Comparison of ENCODE assay signal across 8 cellular contexts in genomic region chr11:40292636-40293585, GRCh38.
DNase-seq lines count a peak whose midpoint lies in the region; ATAC-seq and TF ChIP-seq lines count a peak whose summit lies in the region.

No MANE protein-coding gene starts in this region.

- ATAC-seq in HG02759 (IDR thresholded peaks at IDR 0.05; ENCODE audit: unreplicated experiment), result no peak

- H3K4me3 Mint-ChIP-seq in glutamatergic neuron (ENCODE audit: unreplicated experiment) (peak overlapping the region; percentile 88), progenitor cell of endocrine pancreas (ENCODE audit: low read depth) (peak overlapping the region; percentile 84)

- H3F3A ChIP-seq in SK-N-SH (replicated peaks; ENCODE audit: insufficient read depth), result no peaks in the 10 kb centered on the region

- H3K27me3 Mint-ChIP-seq in glutamatergic neuron (ENCODE audit: unreplicated experiment), result peaks cover 8% of the 10 kb centered on the region
- peaks cover 30% of the 10 kb centered on the region for H3K27me3 Mint-ChIP-seq in progenitor cell of endocrine pancreas

- TF ChIP-seq CTCF in SK-N-SH (IDR thresholded peaks at IDR 0.05) (no peak), glutamatergic neuron (IDR thresholded peaks at IDR 0.05; ENCODE audit: partially characterized antibody, unreplicated experiment) (no peak), progenitor cell of endocrine pancreas (IDR thresholded peaks at IDR 0.05; ENCODE audit: unreplicated experiment) (no peak)

- H2AFZ ChIP-seq in SK-N-SH (ENCODE audit: low read depth), result peak overlapping the region; percentile 99

- H3K27me3 ChIP-seq in SK-N-SH (ENCODE audit: insufficient read depth), result no peaks in the 10 kb centered on the region

- H3K36me3 ChIP-seq in SK-N-SH (replicated peaks in 1 of 2; ENCODE audit: control insufficient read depth in 1 of 2, insufficient read depth in 2 of 2, low read length in 1 of 2), result no peaks in the 10 kb centered on the region

- no peak for TF ChIP-seq RAD21 in SK-N-SH (IDR thresholded peaks at IDR 0.05; ENCODE audit: low read length)

- peak overlapping the region; percentile 58 to 97 for H3K4me3 ChIP-seq in SK-N-SH (ENCODE audit: low read depth in 2 of 2, low read length in 1 of 2)

- H3K4me1 ChIP-seq in SK-N-SH (ENCODE audit: control insufficient read depth in 1 of 2, insufficient read depth in 2 of 2, low read depth in 1 of 2, low read length in 1 of 2), result peaks cover 7 to 17% of the 10 kb centered on the region in 2 experiments; a peak in 3 of 4 replicates

- H3K36me3 Mint-ChIP-seq in glutamatergic neuron (ENCODE audit: unreplicated experiment) (no peaks in the 10 kb centered on the region), progenitor cell of endocrine pancreas (ENCODE audit: insufficient read depth) (no peaks in the 10 kb centered on the region)

- H3K9me3 Mint-ChIP-seq in glutamatergic neuron (ENCODE audit: unreplicated experiment) (no peaks in the 10 kb centered on the region), progenitor cell of endocrine pancreas (ENCODE audit: low read depth) (no peaks in the 10 kb centered on the region)

- peak overlapping the region; percentile 60; the same call in 1 of the 2 replicates for H3K9ac ChIP-seq in SK-N-SH

- peak overlapping the region; percentile 89 for H3K4me2 ChIP-seq in SK-N-SH

- DNase-seq in GM03348 (ENCODE audit: low spot score), result peak; percentile 11
- peak; percentile 47 for DNase-seq in SK-N-SH
- DNase-seq in glutamatergic neuron, result peak; percentile 33
- peak; percentile 11 for DNase-seq in progenitor cell of endocrine pancreas (ENCODE audit: low spot score, unreplicated experiment)
- DNase-seq in NCI-H1436 (lab: John Stamatoyannopoulos, UW), result no peak
- no peak for DNase-seq in NCI-H748 treated with DMSO at 0.1 percent for 48 hours (lab: John Stamatoyannopoulos, UW)
- DNase-seq in activated CD4-positive, alpha-beta T cell treated with anti-CD3 and anti-CD28 coated beads for 48 hours, result no peak

- no peaks in the 10 kb centered on the region for H4K20me1 ChIP-seq in SK-N-SH (ENCODE audit: insufficient read depth)

- no peak overlapping the region; a peak in 2 of 4 replicates for H3K27ac ChIP-seq in SK-N-SH (ENCODE audit: low read depth in 2 of 2, low read length in 1 of 2)

- H3K79me2 ChIP-seq in SK-N-SH (ENCODE audit: insufficient read depth), result no peaks in the 10 kb centered on the region

- TF ChIP-seq EP300 in SK-N-SH (IDR thresholded peaks at IDR 0.05; ENCODE audit: borderline replicate concordance in 1 of 2, low read depth in 1 of 2, low read length in 1 of 2), result no peak

- POLR2A ChIA-PET in SK-N-SH (lab: Yijun Ruan, JAX), result no interaction called here

- 3% methylated on average over 40 of the region's 40 CpGs for WGBS in SK-N-SH (ENCODE audit: low lambda C conversion rate)

- H3K27ac Mint-ChIP-seq in glutamatergic neuron (ENCODE audit: unreplicated experiment) (peak overlapping the region; percentile 89), progenitor cell of endocrine pancreas (peak overlapping the region; percentile 79)

- CTCF ChIA-PET in SK-N-SH (lab: Yijun Ruan, JAX), result interaction anchor here (0.6 to 6.6 kb wide), 38 partner anchors 10 to 1988 kb away, joined by 3 to 107 read pairs (median 4); no protein-coding TSS in a partner anchor

- H3K4me1 Mint-ChIP-seq in glutamatergic neuron (ENCODE audit: low read depth, unreplicated experiment) (peaks cover 8% of the 10 kb centered on the region), progenitor cell of endocrine pancreas (ENCODE audit: low read depth) (peaks cover 11% of the 10 kb centered on the region)

- H3K9me2 ChIP-seq in SK-N-SH, result no peaks in the 10 kb centered on the region

- H3K9me3 ChIP-seq in SK-N-SH, result no peaks in the 10 kb centered on the region

TF ChIP-seq in SK-N-SH, 30 proteins besides CTCF, POLR2A, EP300 and RAD21:
- TF ChIP-seq, protein P1, sequence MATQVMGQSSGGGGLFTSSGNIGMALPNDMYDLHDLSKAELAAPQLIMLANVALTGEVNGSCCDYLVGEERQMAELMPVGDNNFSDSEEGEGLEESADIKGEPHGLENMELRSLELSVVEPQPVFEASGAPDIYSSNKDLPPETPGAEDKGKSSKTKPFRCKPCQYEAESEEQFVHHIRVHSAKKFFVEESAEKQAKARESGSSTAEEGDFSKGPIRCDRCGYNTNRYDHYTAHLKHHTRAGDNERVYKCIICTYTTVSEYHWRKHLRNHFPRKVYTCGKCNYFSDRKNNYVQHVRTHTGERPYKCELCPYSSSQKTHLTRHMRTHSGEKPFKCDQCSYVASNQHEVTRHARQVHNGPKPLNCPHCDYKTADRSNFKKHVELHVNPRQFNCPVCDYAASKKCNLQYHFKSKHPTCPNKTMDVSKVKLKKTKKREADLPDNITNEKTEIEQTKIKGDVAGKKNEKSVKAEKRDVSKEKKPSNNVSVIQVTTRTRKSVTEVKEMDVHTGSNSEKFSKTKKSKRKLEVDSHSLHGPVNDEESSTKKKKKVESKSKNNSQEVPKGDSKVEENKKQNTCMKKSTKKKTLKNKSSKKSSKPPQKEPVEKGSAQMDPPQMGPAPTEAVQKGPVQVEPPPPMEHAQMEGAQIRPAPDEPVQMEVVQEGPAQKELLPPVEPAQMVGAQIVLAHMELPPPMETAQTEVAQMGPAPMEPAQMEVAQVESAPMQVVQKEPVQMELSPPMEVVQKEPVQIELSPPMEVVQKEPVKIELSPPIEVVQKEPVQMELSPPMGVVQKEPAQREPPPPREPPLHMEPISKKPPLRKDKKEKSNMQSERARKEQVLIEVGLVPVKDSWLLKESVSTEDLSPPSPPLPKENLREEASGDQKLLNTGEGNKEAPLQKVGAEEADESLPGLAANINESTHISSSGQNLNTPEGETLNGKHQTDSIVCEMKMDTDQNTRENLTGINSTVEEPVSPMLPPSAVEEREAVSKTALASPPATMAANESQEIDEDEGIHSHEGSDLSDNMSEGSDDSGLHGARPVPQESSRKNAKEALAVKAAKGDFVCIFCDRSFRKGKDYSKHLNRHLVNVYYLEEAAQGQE (IDR thresholded peaks at IDR 0.05; ENCODE audit: low read depth, low read length), result no peak
- TF ChIP-seq, protein P2, sequence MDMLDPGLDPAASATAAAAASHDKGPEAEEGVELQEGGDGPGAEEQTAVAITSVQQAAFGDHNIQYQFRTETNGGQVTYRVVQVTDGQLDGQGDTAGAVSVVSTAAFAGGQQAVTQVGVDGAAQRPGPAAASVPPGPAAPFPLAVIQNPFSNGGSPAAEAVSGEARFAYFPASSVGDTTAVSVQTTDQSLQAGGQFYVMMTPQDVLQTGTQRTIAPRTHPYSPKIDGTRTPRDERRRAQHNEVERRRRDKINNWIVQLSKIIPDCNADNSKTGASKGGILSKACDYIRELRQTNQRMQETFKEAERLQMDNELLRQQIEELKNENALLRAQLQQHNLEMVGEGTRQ (IDR thresholded peaks at IDR 0.05; ENCODE audit: borderline replicate concordance, low read depth, low read length), result no peak
- no peak for TF ChIP-seq SIN3A (IDR thresholded peaks at IDR 0.05; ENCODE audit: borderline replicate concordance, low read depth, low read length)
- no peak for TF ChIP-seq FOSL2 (IDR thresholded peaks at IDR 0.05; ENCODE audit: borderline replicate concordance, low read depth)
- TF ChIP-seq MEF2A (IDR thresholded peaks at IDR 0.05; ENCODE audit: borderline replicate concordance, low read depth), result no peak
- TF ChIP-seq TCF12 (IDR thresholded peaks at IDR 0.05), result no peak

Comparison
In these comparisons a context has a peak if more than half of its experiments do, and no peak if none do; other contexts are left out.
1. DNase-seq: peak in GM03348 (single experiment), SK-N-SH (single experiment), glutamatergic neuron (single experiment) and progenitor cell of endocrine pancreas (single experiment); none in NCI-H1436 (single experiment), NCI-H748 treated with DMSO at 0.1 percent for 48 hours (single experiment) and activated CD4-positive, alpha-beta T cell treated with anti-CD3 and anti-CD28 coated beads for 48 hours (single experiment).